20 cellular contexts compared by ENCODE assay signal in genomic region chr5:68237715-68238114, GRCh38. TPM values are rescaled to one million over a fixed set of nuclear protein-coding genes. Genes with fewer than 3 reads are reported as not detected.
DNase-seq lines count a peak whose midpoint lies in the region; ATAC-seq and TF ChIP-seq lines count a peak whose summit lies in the region.
"Had no signal": no experiment of that assay in that cellular context is flagged by ENCODE, and none has a peak within 500 bp of the region (broad histone marks: within the 10 kb centered on the region; RNA-seq: fewer than 3 reads in every experiment).

No MANE protein-coding gene starts in this region.

- POLR2A ChIA-PET in activated CD4-positive, alpha-beta T cell treated with anti-CD3 and anti-CD28 coated beads for 36 hours (lab: Charles Lee): interaction anchor here (1.0 kb wide), 1 partner anchor 19 kb away, joined by 4 read pairs; no protein-coding TSS in a partner anchor
- POLR2A ChIA-PET in Panc1 (lab: Charles Lee): no interaction called here

- no peak for TF ChIP-seq EP300 in gastroesophageal sphincter (IDR thresholded peaks at IDR 0.05)

- no peaks in the 10 kb centered on the region for H3K9me3 Mint-ChIP-seq in activated CD4-positive, alpha-beta T cell treated with anti-CD3 and anti-CD28 coated beads for 36 hours (ENCODE audit: low read depth)
- H3K9me3 Mint-ChIP-seq: activated T-helper 2 cell treated with anti-CD3 and anti-CD28 coated beads, Interferon-gamma antibody, Interleukin-2, Interleukin-4, amounts not matched to agents 10 μg/mL and 5 μg/mL and 100 μg/mL, durations not matched to agents 14 hours and 24 hours and 36 hours; type B pancreatic cell had no signal

- no peak for TF ChIP-seq POLR2A in gastroesophageal sphincter (IDR thresholded peaks at IDR 0.05)
- TF ChIP-seq POLR2A in gastrocnemius medialis (IDR thresholded peaks at IDR 0.05): no peak

- H3K27me3 ChIP-seq in Panc1 (ENCODE audit: control insufficient read depth, insufficient read depth, low read length): no peaks in the 10 kb centered on the region
- no peaks in the 10 kb centered on the region for H3K27me3 ChIP-seq in gastroesophageal sphincter
- no peaks in the 10 kb centered on the region for H3K27me3 ChIP-seq in gastrocnemius medialis

- H3K4me1 ChIP-seq in Panc1 (ENCODE audit: control insufficient read depth, insufficient read depth, low read length) (peaks cover 54% of the 10 kb centered on the region), gastroesophageal sphincter (peaks cover 40 to 100% (median 52%) of the 10 kb centered on the region in 3 donors), gastrocnemius medialis (peaks cover 79 to 89% of the 10 kb centered on the region in 2 donors)

- no TSS peak for BruUV-seq in Panc1 (replicated peaks; lab: Mats Ljungman, UMichigan)

- H3K36me3 ChIP-seq in Panc1 (ENCODE audit: control insufficient read depth, insufficient read depth, low read length): no peaks in the 10 kb centered on the region
- peaks cover 0 to 11% of the 10 kb centered on the region in 2 donors for H3K36me3 ChIP-seq in gastroesophageal sphincter
- no peaks in the 10 kb centered on the region for H3K36me3 ChIP-seq in gastrocnemius medialis

- in situ Hi-C loops in Panc1 (cut with HindIII; ENCODE audit: low pct_unique_long_range_greater_than_20kb, low sequenced_read_pairs) (no loop called here), gastrocnemius medialis (cut with MboI; ENCODE audit: low sequenced_read_pairs in 4 of 4) (no loop called here)

- H3K27me3 Mint-ChIP-seq in activated CD4-positive, alpha-beta T cell treated with anti-CD3 and anti-CD28 coated beads for 36 hours: no peaks in the 10 kb centered on the region
- H3K27me3 Mint-ChIP-seq: type B pancreatic cell had no signal

- CTCF ChIA-PET in activated CD4-positive, alpha-beta T cell treated with anti-CD3 and anti-CD28 coated beads for 36 hours (lab: Charles Lee): interaction anchor here (0.5 to 1.6 kb wide), 4 partner anchors 9 to 74 kb away, joined by 3 to 5 read pairs (median 4); no protein-coding TSS in a partner anchor
- CTCF ChIA-PET in Panc1 (lab: Charles Lee): no interaction called here

- H3K27ac ChIP-seq in Panc1 (ENCODE audit: low read length) (peak overlapping the region; percentile 55; the same call in 1 of the 2 replicates), gastroesophageal sphincter (peak overlapping the region; percentile 5 to 67 (median 54)), gastrocnemius medialis (peak overlapping the region; percentile 38 to 69 (median 55))
- H3K27ac ChIP-seq: 22Rv1, RWPE1 had no signal

- H3K4me3 Mint-ChIP-seq in activated CD4-positive, alpha-beta T cell treated with anti-CD3 and anti-CD28 coated beads for 36 hours: no peak overlapping the region
- H3K4me3 Mint-ChIP-seq: type B pancreatic cell had no signal

- no peak for ATAC-seq in activated CD4-positive, alpha-beta T cell treated with anti-CD3 and anti-CD28 coated beads for 36 hours
- ATAC-seq in Panc1: no peak
- ATAC-seq in gastroesophageal sphincter: no peak
- no peak for ATAC-seq in gastrocnemius medialis
- ATAC-seq: psoas muscle had no signal

- no peak for DNase-seq in activated CD4-positive, alpha-beta T cell treated with anti-CD3 and anti-CD28 coated beads for 36 hours
- no peak for DNase-seq in activated CD4-positive, alpha-beta T cell treated with anti-CD3 and anti-CD28 coated beads, Interleukin-2, amount 50 U/mL, for 48 hours
- DNase-seq in Panc1 (ENCODE audit: low read depth, low spot score): no peak
- no peak for DNase-seq in gastrocnemius medialis
- DNase-seq in T1000 (lab: John Stamatoyannopoulos, UW): no peak
- DNase-seq in stimulated activated CD4-positive, alpha-beta T cell treated with anti-CD3 and anti-CD28 coated beads, Interleukin-1b, Interleukin-23, amount 100 ng/mL, for 48 hours: no peak
- no peak for DNase-seq in HuH-7 (ENCODE audit: low spot score)
- DNase-seq: activated CD4-positive, alpha-beta T cell treated with anti-CD3 and anti-CD28 coated beads for 48 hours; Caco-2; foreskin fibroblast; midbrain; MV-4-11; NCI-H82; psoas muscle; T-helper 2 cell had no signal

- H3K4me3 ChIP-seq in Panc1 (ENCODE audit: low read depth in 2 of 2, low read length in 2 of 2) (no peak overlapping the region), gastroesophageal sphincter (peak overlapping the region in 1 of 2 donors; percentile 22), gastrocnemius medialis (no peak overlapping the region)
- H3K4me3 ChIP-seq: psoas muscle had no signal

- H3K4me1 Mint-ChIP-seq in activated CD4-positive, alpha-beta T cell treated with anti-CD3 and anti-CD28 coated beads for 36 hours: peaks cover 76% of the 10 kb centered on the region

- H3K36me3 Mint-ChIP-seq in activated CD4-positive, alpha-beta T cell treated with anti-CD3 and anti-CD28 coated beads for 36 hours (ENCODE audit: low read depth): peaks cover 17% of the 10 kb centered on the region

- intact Hi-C loops in activated CD4-positive, alpha-beta T cell treated with anti-CD3 and anti-CD28 coated beads for 36 hours (cut with DNase I, micrococcal nuclease): loop anchor here in 1 of 2 experiments (2.0 kb wide), 2 partner anchors 15 to 21 kb away; no protein-coding TSS in a partner anchor
- intact Hi-C loops in Panc1 (cut with micrococcal nuclease; ENCODE audit: unreplicated experiment): no loop called here
- intact Hi-C loops in gastrocnemius medialis (cut with DNase I; ENCODE audit: low total_unique reads): no loop called here

- no peak for TF ChIP-seq CTCF in Panc1 (IDR thresholded peaks at IDR 0.05)
- no peak for TF ChIP-seq CTCF in gastroesophageal sphincter (IDR thresholded peaks at IDR 0.05)
- no peak for TF ChIP-seq CTCF in gastrocnemius medialis (IDR thresholded peaks at IDR 0.05 in 4 of 5, conservative IDR thresholded peaks at IDR 0.05 in 1 of 5)

- H3K9me3 ChIP-seq in Panc1 (ENCODE audit: control insufficient read depth, insufficient read depth, low read depth, low read length) (no peaks in the 10 kb centered on the region), gastroesophageal sphincter (no peaks in the 10 kb centered on the region), gastrocnemius medialis (no peaks in the 10 kb centered on the region)
- H3K9me3 ChIP-seq: Caco-2, psoas muscle had no signal

- 47 to 88% methylated on average over 1 to 2 of the region's 2 CpGs for WGBS in gastroesophageal sphincter (ENCODE audit: low coverage in 1 of 2), 2 donors

- H3K27ac Mint-ChIP-seq in activated CD4-positive, alpha-beta T cell treated with anti-CD3 and anti-CD28 coated beads for 36 hours: peak overlapping the region; percentile 65
- H3K27ac Mint-ChIP-seq: activated T-helper 2 cell treated with anti-CD3 and anti-CD28 coated beads, Interferon-gamma antibody, Interleukin-2, Interleukin-4, amounts not matched to agents 10 μg/mL and 5 μg/mL and 100 μg/mL, durations not matched to agents 14 hours and 24 hours and 36 hours; type B pancreatic cell had no signal

RNA-seq across cellular contexts. Expression of gene PIK3R1, which starts 22.2 kb away (rescaled TPM):
- 10 to 100 TPM; 40.0 to 49.0 TPM for total RNA-seq in activated CD4-positive, alpha-beta T cell treated with anti-CD3 and anti-CD28 coated beads for 36 hours
- total RNA-seq in Panc1 (2021; ENCODE audit: unreplicated experiment) (23.4 TPM), gastroesophageal sphincter (100 to 1,000 TPM; 188 to 403 (median 312) TPM), gastrocnemius medialis (100 to 1,000 TPM in 2 of 4 donors, 10 to 100 TPM in 2; 87.2 to 129 (median 100) TPM)
- polyA plus RNA-seq in Panc1 (2012; ENCODE audit: insufficient read length): 5.5 TPM
